ENCODE assay signal across 29 cellular contexts in genomic region chr1:213977486-213977842, GRCh38. TPM values are rescaled to one million over a fixed set of nuclear protein-coding genes. Genes with fewer than 3 reads are reported as not detected.
A peak's percentile ranks its signal among the peaks of the same experiment; 100 is the strongest.
DNase-seq lines count a peak whose midpoint lies in the region; ATAC-seq, FAIRE-seq and TF ChIP-seq lines count a peak whose summit lies in the region.
"Had no signal": no experiment of that assay in that cellular context is flagged by ENCODE, and none has a peak within 500 bp of the region (broad histone marks: within the 10 kb centered on the region; RNA-seq: fewer than 3 reads in every experiment).

No MANE protein-coding gene starts in this region.

- POLR2A ChIA-PET in H1 (lab: Charles Lee; ENCODE audit: partially characterized antibody), result interaction anchor here (0.6 to 3.3 kb wide), 2 partner anchors 11 to 875 kb away, joined by 3 to 13 read pairs; partner anchors contain the start of gene PROX1

- no peak overlapping the region for H3K14ac ChIP-seq in H1 (ENCODE audit: insufficient read length)

- no peak overlapping the region for H3K9ac ChIP-seq in H1 (replicated peaks in 1 of 4; ENCODE audit: extremely low read depth in 1 of 4, low read depth in 3 of 4, low read length in 3 of 4)
- no peak overlapping the region for H3K9ac ChIP-seq in liver (ENCODE audit: low read depth in 1 of 2, low read length in 2 of 2)

- no peak for TF ChIP-seq EP300 in H1 (IDR thresholded peaks at IDR 0.05; ENCODE audit: borderline replicate concordance in 1 of 2, low read depth in 2 of 2, low read length in 2 of 2)

- H3K18ac ChIP-seq in H1 (ENCODE audit: extremely low read depth, low read length), result no peak overlapping the region

- no peak overlapping the region for H3K23ac ChIP-seq in H1 (ENCODE audit: insufficient read length)

- H3K27me3 ChIP-seq in left ventricle myocardium inferior (ENCODE audit: low read depth) (peaks cover 79% of the 10 kb centered on the region), H1 (replicated peaks in 1 of 4; ENCODE audit: control insufficient read depth in 3 of 4, extremely low read depth in 1 of 4, insufficient read depth in 3 of 4, low read length in 3 of 4) (peaks cover 32 to 63% (median 58%) of the 10 kb centered on the region in 4 experiments), liver (ENCODE audit: control insufficient read depth in 4 of 4, insufficient read depth in 4 of 4, low read length in 3 of 4) (no peaks in the 10 kb centered on the region)
- H3K27me3 ChIP-seq: ovary had no signal

- CTCF ChIA-PET in H1 (lab: Charles Lee; ENCODE audit: partially characterized antibody), result interaction anchor here (0.6 to 2.3 kb wide), 8 partner anchors 10 to 695 kb away, joined by 3 to 11 read pairs (median 4); partner anchors contain the start of gene PROX1

- H4K8ac ChIP-seq in H1 (ENCODE audit: extremely low read depth, insufficient read depth, low read length), result no peak overlapping the region

- H3K9me3 ChIP-seq in left ventricle myocardium inferior (replicated peaks) (no peaks in the 10 kb centered on the region), H1 (ENCODE audit: insufficient read depth in 2 of 2, low read depth in 1 of 2, low read length in 1 of 2) (no peaks in the 10 kb centered on the region), liver (ENCODE audit: control insufficient read depth in 4 of 4, low read length in 3 of 4) (no peaks in the 10 kb centered on the region)
- H3K9me3 ChIP-seq: MG63, ovary had no signal

- peak; percentile 59 for DNase-seq in left cardiac atrium
- no peak for DNase-seq in left ventricle myocardium inferior
- no peak for DNase-seq in H1 (ENCODE audit: low read depth in 1 of 2, low spot score in 2 of 2)
- DNase-seq in NCI-H2107 treated with DMSO at 0.1 percent for 48 hours (lab: John Stamatoyannopoulos, UW; ENCODE audit: unreplicated experiment), result no peak
- DNase-seq: activated B cell treated with CpG ODN at 0.5 μM for 24 hours; activated CD4-positive, alpha-beta T cell treated with anti-CD3 and anti-CD28 coated beads, Interleukin-2, amount 50 U/mL, for 48 hours; activated T-cell treated with anti-CD3 and anti-CD28 coated beads for 4 hours; amniotic stem cell; C1 segment of cervical spinal cord; central memory CD4-positive, alpha-beta T cell; erythroblast; foreskin fibroblast; GF-D8; HCEC 1CT; MG63; natural killer cell; NCI-H1417 treated with DMSO at 0.1 percent for 48 hours; NCI-H2107; NCI-H524 treated with DMSO at 0.1 percent for 48 hours; T-helper 9 cell had no signal

- H2BK5ac ChIP-seq in H1 (ENCODE audit: low read depth, low read length), result no peak overlapping the region

- no peak overlapping the region for H2AFZ ChIP-seq in H1 (ENCODE audit: low read length)

- H2BK20ac ChIP-seq in H1 (ENCODE audit: low read length), result no peak overlapping the region

- H3K27ac ChIP-seq in left ventricle myocardium inferior (replicated peaks), result no peak overlapping the region
- H3K27ac ChIP-seq in H1 (ENCODE audit: low read depth, low read length), result no peak overlapping the region
- H3K27ac ChIP-seq in liver (ENCODE audit: low read depth in 1 of 2, low read length in 2 of 2), result peak overlapping the region; percentile 61 to 72
- H3K27ac ChIP-seq: ovary, RWPE1 had no signal

- WGBS in H1 (ENCODE audit: extremely low coverage in 1 of 2, insufficient coverage in 1 of 2, insufficient read length in 1 of 2, insufficient replicate concordance in 2 of 2, low coverage in 1 of 2, low lambda C conversion rate in 2 of 2, missing lambda C conversion rate in 1 of 2), 2 experiments, result 7% methylated on average over 7 of the region's 7 CpGs; no CpG with 5 or more reads in 1 of the 2 experiments
- 22% methylated on average over 7 of the region's 7 CpGs for WGBS in liver

- H3K4me2 ChIP-seq in H1 (ENCODE audit: insufficient read depth in 1 of 2, low read depth in 2 of 2, low read length in 2 of 2), result peak overlapping the region; percentile 22 to 48; a peak in 3 of 4 replicates

- H2BK12ac ChIP-seq in H1 (ENCODE audit: low read depth, low read length), result no peak overlapping the region

- H4K5ac ChIP-seq in H1 (ENCODE audit: insufficient read length, low read depth, low read length), result no peak overlapping the region

- no peaks in the 10 kb centered on the region for H3K79me2 ChIP-seq in H1 (ENCODE audit: control insufficient read depth in 1 of 2, insufficient read depth in 2 of 2, low read length in 2 of 2)

- TF ChIP-seq CTCF in left ventricle myocardium inferior (IDR thresholded peaks at IDR 0.05; ENCODE audit: borderline replicate concordance), result no peak
- no peak for TF ChIP-seq CTCF in H1 (IDR thresholded peaks at IDR 0.05; ENCODE audit: control extremely low read depth in 1 of 3, insufficient read depth in 1 of 3, low read depth in 1 of 3, low read length in 3 of 3)
- peak; percentile 22 for TF ChIP-seq CTCF in liver (IDR thresholded peaks at IDR 0.05; ENCODE audit: low read depth, low read length, missing input control)

- H3K4ac ChIP-seq in H1 (replicated peaks; ENCODE audit: insufficient read length, low read depth, low read length), result no peak overlapping the region

- ATAC-seq in left cardiac atrium (peak; percentile 69 to 73), GM19463 (IDR thresholded peaks at IDR 0.05; ENCODE audit: unreplicated experiment) (no peak), HG02840 (IDR thresholded peaks at IDR 0.05; ENCODE audit: low FRiP score, unreplicated experiment) (no peak), HG03457 (IDR thresholded peaks at IDR 0.05; ENCODE audit: unreplicated experiment) (no peak)
- ATAC-seq: K562, natural killer cell, SK-N-SH treated with all-trans-retinoic acid at 6 μM for 48 hours had no signal

- H2BK15ac ChIP-seq in H1 (ENCODE audit: low read length), result no peak overlapping the region

- TF ChIP-seq POLR2A in H1 (IDR thresholded peaks at IDR 0.05; ENCODE audit: control extremely low read depth in 1 of 2, low read depth in 2 of 2, low read length in 2 of 2), result no peak

- H2BK120ac ChIP-seq in H1 (replicated peaks; ENCODE audit: low read depth, low read length), result no peak overlapping the region

- FAIRE-seq in H1 (lab: Jason Lieb, UNC), result no peak
- FAIRE-seq: K562, urothelium cell line had no signal

- H4K20me1 ChIP-seq in H1 (replicated peaks in 1 of 2; ENCODE audit: control insufficient read depth in 1 of 2, insufficient read depth in 2 of 2, low read length in 2 of 2), result peaks cover 0 to 4% of the 10 kb centered on the region in 2 experiments

- H4K91ac ChIP-seq in H1 (replicated peaks; ENCODE audit: insufficient read length, low read length), result no peak overlapping the region

- no peak overlapping the region for H3K56ac ChIP-seq in H1 (replicated peaks; ENCODE audit: insufficient read length, low read depth, low read length)

- H3K4me1 ChIP-seq in left ventricle myocardium inferior, result peaks cover 9% of the 10 kb centered on the region
- peaks cover 1 to 15% (median 8%) of the 10 kb centered on the region in 4 experiments; a peak in 6 of 7 replicates for H3K4me1 ChIP-seq in H1 (replicated peaks in 1 of 4; ENCODE audit: control insufficient read depth in 3 of 4, insufficient read depth in 4 of 4, low read length in 3 of 4)
- H3K4me1 ChIP-seq in liver (ENCODE audit: control insufficient read depth in 4 of 4, insufficient read depth in 4 of 4, low read length in 3 of 4), result peaks cover 5 to 30% (median 7%) of the 10 kb centered on the region in 4 donors

- H3K4me3 ChIP-seq in left ventricle myocardium inferior, result no peak overlapping the region
- H3K4me3 ChIP-seq in H1 (ENCODE audit: extremely low read depth in 1 of 4, insufficient read depth in 2 of 4, low read depth in 3 of 4, low read length in 4 of 4), result peak overlapping the region in 1 of 4 experiments; percentile 26; a peak in 1 of 8 replicates
- no peak overlapping the region for H3K4me3 ChIP-seq in liver (ENCODE audit: low read depth in 1 of 3, low read length in 3 of 3)
- H3K4me3 ChIP-seq: K562, MG63, ovary had no signal

- intact Hi-C loops in left cardiac atrium (cut with DNase I), result loop anchor here in 1 of 2 donors (5.0 to 10.0 kb wide), 2 partner anchors 45 to 733 kb away; no protein-coding TSS in a partner anchor
- intact Hi-C loops in left ventricle myocardium inferior (cut with micrococcal nuclease), result no loop called here

- H2AK5ac ChIP-seq in H1 (ENCODE audit: low read depth, low read length), result no peak overlapping the region

- peaks cover 11% of the 10 kb centered on the region; the same call in 1 of the 2 replicates for H3K23me2 ChIP-seq in H1 (ENCODE audit: low read depth, low read length)

- H3K36me3 ChIP-seq in left ventricle myocardium inferior (no peaks in the 10 kb centered on the region), H1 (ENCODE audit: control insufficient read depth in 2 of 4, insufficient read depth in 4 of 4, low read length in 3 of 4) (no peaks in the 10 kb centered on the region), liver (ENCODE audit: control insufficient read depth in 4 of 4, insufficient read depth in 3 of 4, low read depth in 1 of 4, low read length in 3 of 4) (no peaks in the 10 kb centered on the region)
- H3K36me3 ChIP-seq: MG63, ovary had no signal

- TF ChIP-seq RAD21 in H1 (IDR thresholded peaks at IDR 0.05 in 1 of 2, conservative IDR thresholded peaks at IDR 0.05 in 1 of 2; ENCODE audit: low read depth in 2 of 2, low read length in 2 of 2) (0 out of 4 replicates have a peak, but pooled peaks of 1 of the 2 experiments have one; percentile 6), liver (IDR thresholded peaks at IDR 0.05) (peak; percentile 57 to 78)

- H3K79me1 ChIP-seq in H1 (ENCODE audit: low read depth, low read length), result no peaks in the 10 kb centered on the region

TF ChIP-seq in H1, 55 proteins besides CTCF, POLR2A, EP300 and RAD21 (continues in another document):
- TF ChIP-seq KDM4A (IDR thresholded peaks at IDR 0.05; ENCODE audit: low read depth, low read length, severe bottlenecking), result no peak

TF ChIP-seq in liver, 16 proteins besides CTCF, POLR2A, EP300 and RAD21 (continues in another document):
- TF ChIP-seq SP1 (IDR thresholded peaks at IDR 0.05), result peak; percentile 77
- TF ChIP-seq YY1 (IDR thresholded peaks at IDR 0.05), result peak; percentile 80
- no peak for TF ChIP-seq FOXA1 (IDR thresholded peaks at IDR 0.05)
- TF ChIP-seq ATF3 (IDR thresholded peaks at IDR 0.05), result peak; percentile 68

RNA-seq across cellular contexts. Expression of gene PROX1, which starts 10.3 kb away (rescaled TPM):
- total RNA-seq in left cardiac atrium, result 10 to 100 TPM; 59.5 to 77.9 TPM
- total RNA-seq in left ventricle myocardium inferior, result 80.6 TPM
- total RNA-seq in H1 (2021; fragmentation: NEBNext Ultra II Directional; extraction: Animal tissue kit (Norgen Biotek cat#: 25700)), result 1.5 and 2.0 TPM in 2 replicates
- 0.30 and 0.82 TPM in 2 replicates for polyA plus RNA-seq in H1 (2011; rRNA removed)
- polyA plus RNA-seq in H1 (2011; cell fraction: cytosol; rRNA removed), result 0.30 TPM
- 0.80 TPM for polyA plus RNA-seq in H1 (2011; cell fraction: nucleus; rRNA removed)
- 0.33 to 0.96 TPM (median 0.75 TPM) in 4 replicates for polyA plus RNA-seq in H1 (2012, experiment 1 of 2)
- polyA plus RNA-seq in H1 (2012, experiment 2 of 2), result 0.45 TPM
- 0.32 TPM for polyA plus RNA-seq in H1 (2013, experiment 1 of 2)
- polyA plus RNA-seq in H1 (2013, experiment 2 of 2), result 0.40 TPM
- polyA minus RNA-seq in H1 (2011; rRNA and poly(A)+ RNA removed), result 0.54 and 2.3 TPM in 2 replicates
- polyA minus RNA-seq in H1 (2011; cell fraction: cytosol; rRNA and poly(A)+ RNA removed), result 1.0 TPM
- 3.6 TPM for polyA minus RNA-seq in H1 (2011; cell fraction: nucleus; rRNA and poly(A)+ RNA removed)
- 100 to 1,000 TPM in 1 of 2 donors, 10 to 100 TPM in 1; 23.2 to 101 TPM for total RNA-seq in liver
- polyA plus RNA-seq in liver, result 10 to 100 TPM; 18.3 to 39.4 TPM
- total RNA-seq: natural killer cell had no signal

Comparison
In these comparisons a context has a peak if more than half of its experiments do, and no peak if none do; other contexts are left out.
1. ATAC-seq: peak in left cardiac atrium (2 of 2); none in GM19463 (single experiment), HG02840 (single experiment) and HG03457 (single experiment).
2. H3K27ac ChIP-seq: peak in liver (2 of 2); none in left ventricle myocardium inferior (single experiment) and H1 (single experiment).